In genomic region chr7:103163087-103163825, GRCh38 we compare ENCODE assay signal across 7 cellular contexts. TPM values are rescaled to one million over a fixed set of nuclear protein-coding genes. Genes with fewer than 3 reads are reported as not detected.
DNase-seq lines count a peak whose midpoint lies in the region; ATAC-seq and TF ChIP-seq lines count a peak whose summit lies in the region.
"Not testable (repeated sequence)": the region's sequence is repeated elsewhere in the genome, so short reads cannot be mapped to it uniquely, and the experiment has no call there.

No MANE protein-coding gene starts in this region.

- not testable (repeated sequence) for H3K27me3 ChIP-seq in foreskin keratinocyte

- H3K4me1 ChIP-seq in foreskin keratinocyte = not testable (repeated sequence)

- DNase-seq in EL (peak; percentile 31), HT1080 (ENCODE audit: low read depth) (peak; percentile 51), astrocyte of the spinal cord (ENCODE audit: low read depth, low spot score) (peak; percentile 54), epithelial cell of esophagus (ENCODE audit: low read depth) (peak; percentile 21)
- DNase-seq in foreskin keratinocyte; omental fat pad (ENCODE audit: low spot score): not testable (repeated sequence)

- not testable (repeated sequence) for H3K27ac ChIP-seq in foreskin keratinocyte

- not testable (repeated sequence) for TF ChIP-seq CTCF in astrocyte of the spinal cord (IDR thresholded peaks at IDR 0.05; ENCODE audit: low read depth, low read length); epithelial cell of esophagus (IDR thresholded peaks at IDR 0.05; ENCODE audit: insufficient read depth, low read depth, low read length, missing control alignments); foreskin keratinocyte (conservative IDR thresholded peaks at IDR 0.05); omental fat pad (IDR thresholded peaks at IDR 0.05)

- ATAC-seq in SK-N-SH treated with all-trans-retinoic acid at 6 μM for 48 hours = peak; percentile 30; the same call in 1 of the 3 replicates
- peak; percentile 26 for ATAC-seq in foreskin keratinocyte
- ATAC-seq in omental fat pad (ENCODE audit: low FRiP score) = peak; percentile 7

- not testable (repeated sequence) for H3K4me3 ChIP-seq in astrocyte of the spinal cord (ENCODE audit: low read depth, low read length); epithelial cell of esophagus (ENCODE audit: low read length)

- in situ Hi-C loops in astrocyte of the spinal cord (cut with HindIII; ENCODE audit: low sequenced_read_pairs) = not testable (repeated sequence)

RNA-seq across cellular contexts. Expression of gene NAPEPLD, which starts 14.4 kb away (rescaled TPM):
- 3.6 and 5.0 TPM in 2 replicates for total RNA-seq in HT1080 (2014; rRNA removed; shearing (Covaris generic))
- polyA plus RNA-seq in HT1080 (2015; cell fraction: cytosol; rRNA removed) = 1.8 and 2.1 TPM in 2 replicates
- 6.1 and 7.7 TPM in 2 replicates for polyA plus RNA-seq in HT1080 (2015; cell fraction: nucleus; rRNA removed)
- 4.7 and 5.4 TPM in 2 replicates for total RNA-seq in foreskin keratinocyte
- 1.2 and 1.9 TPM in 2 replicates for polyA plus RNA-seq in foreskin keratinocyte
- 10 to 100 TPM in 2 of 4 donors, 1 to 10 TPM in 2; 5.9 to 13.1 (median 8.6) TPM for total RNA-seq in omental fat pad
